ENCODE assay signal across 1 cellular context in genomic region chr5:137754236-137754960, GRCh38.
TF ChIP-seq lines count a peak whose summit lies in the region.

TSS of gene HNRNPA0 (minus strand) at chr5:137754363. CDS start at chr5:137754066, 297 bp downstream.

TF ChIP-seq in WTC11, 78 proteins besides CTCF, POLR2A, EP300 and RAD21 (continued from another document and continues in another):
- TF ChIP-seq STAT6 (CRISPR knock-in tag; conservative IDR thresholded peaks at IDR 0.05; ENCODE audit: low read depth) (no peak; the same call in 1 of the 2 replicates), MLX (CRISPR knock-in tag; IDR thresholded peaks at IDR 0.05) (no peak), ZNF532 (CRISPR knock-in tag; IDR thresholded peaks at IDR 0.05; ENCODE audit: borderline replicate concordance) (no peak), GRHL2 (CRISPR knock-in tag; IDR thresholded peaks at IDR 0.05; ENCODE audit: insufficient replicate concordance, severe bottlenecking) (no peak), USF2 (CRISPR knock-in tag; IDR thresholded peaks at IDR 0.05) (no peak), CDX4 (CRISPR knock-in tag; IDR thresholded peaks at IDR 0.05; ENCODE audit: borderline replicate concordance) (no peak), MXD4 (CRISPR knock-in tag; IDR thresholded peaks at IDR 0.05; ENCODE audit: borderline replicate concordance) (no peak), ATF2 (CRISPR knock-in tag; IDR thresholded peaks at IDR 0.05; ENCODE audit: borderline replicate concordance, low read depth) (no peak), E2F5 (CRISPR knock-in tag; IDR thresholded peaks at IDR 0.05) (peak; percentile 97), ARID4B (CRISPR knock-in tag; IDR thresholded peaks at IDR 0.05; ENCODE audit: borderline replicate concordance) (0 out of 2 replicates have a peak, but pooled peaks have one; percentile 42), ZNF396 (CRISPR knock-in tag; IDR thresholded peaks at IDR 0.05; ENCODE audit: borderline replicate concordance) (no peak), FOXK1 (CRISPR knock-in tag; IDR thresholded peaks at IDR 0.05) (peak; percentile 65; the same call in 1 of the 2 replicates), ZNF425 (CRISPR knock-in tag; conservative IDR thresholded peaks at IDR 0.05) (no peak), PREB (CRISPR knock-in tag; IDR thresholded peaks at IDR 0.05; ENCODE audit: borderline replicate concordance) (no peak; the same call in 1 of the 2 replicates), SMAD4 (CRISPR knock-in tag; IDR thresholded peaks at IDR 0.05) (no peak), ESRRA (CRISPR knock-in tag; IDR thresholded peaks at IDR 0.05; ENCODE audit: borderline replicate concordance) (peak; percentile 62; the same call in 1 of the 2 replicates), ZNF423 (CRISPR knock-in tag; IDR thresholded peaks at IDR 0.05) (peak; percentile 94), CREM (CRISPR knock-in tag; IDR thresholded peaks at IDR 0.05) (peak; percentile 44; the same call in 1 of the 2 replicates), GABPB1 (CRISPR knock-in tag; IDR thresholded peaks at IDR 0.05) (peak; percentile 72), ATF6 (CRISPR knock-in tag; IDR thresholded peaks at IDR 0.05) (no peak), RELA (CRISPR knock-in tag; IDR thresholded peaks at IDR 0.05; ENCODE audit: borderline replicate concordance) (0 out of 2 replicates have a peak, but pooled peaks have one; percentile 77), ZNF512 (CRISPR knock-in tag; IDR thresholded peaks at IDR 0.05; ENCODE audit: borderline replicate concordance) (no peak)
